ENCODE assay signal across 8 cellular contexts in the genomic region with DNA sequence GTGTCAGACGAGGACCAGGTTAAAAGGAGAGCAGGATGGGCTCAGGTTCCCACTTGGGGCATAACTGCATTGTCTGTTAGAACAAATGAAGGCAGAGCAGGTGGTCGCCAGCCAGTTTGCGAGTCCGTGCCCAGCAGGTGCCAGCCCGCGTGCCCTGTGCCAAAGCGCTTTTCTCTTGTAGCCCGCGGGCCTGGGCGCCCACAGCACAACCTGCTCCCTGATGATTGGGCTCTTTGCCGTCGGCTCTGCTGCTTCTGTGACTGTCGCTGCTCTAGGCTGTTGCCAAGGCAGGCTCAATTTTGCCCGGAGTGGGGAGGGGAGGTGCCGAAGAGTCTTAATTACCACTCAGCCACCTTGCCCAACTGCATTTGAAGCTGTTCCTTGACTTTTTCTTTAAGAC. TPM values are rescaled to one million over a fixed set of nuclear protein-coding genes. Genes with fewer than 3 reads are reported as not detected.
DNase-seq lines count a peak whose midpoint lies in the region; ATAC-seq and TF ChIP-seq lines count a peak whose summit lies in the region.

No MANE protein-coding gene starts in this region.

- WGBS in heart left ventricle, 4 donors = 90 to 97% (median 91%) methylated on average over 15 of the region's 15 CpGs
- WGBS in adrenal gland, 4 donors = 93 to 97% (median 96%) methylated on average over 4 to 15 of the region's 15 CpGs
- WGBS in urinary bladder = 91% methylated on average over 15 of the region's 15 CpGs

- TF ChIP-seq POLR2A in heart left ventricle (IDR thresholded peaks at IDR 0.05) (no peak), adrenal gland (IDR thresholded peaks at IDR 0.05) (no peak)

- H3F3A ChIP-seq in PC-9 (ENCODE audit: insufficient read depth, low read depth) = peaks cover 28% of the 10 kb centered on the region

- no peak overlapping the region for H3K4me2 ChIP-seq in PC-9

- CTCF ChIA-PET in PC-9 (lab: Charles Lee) = interaction anchor here (1.0 kb wide), 1 partner anchor 187 kb away, joined by 4 read pairs; the partner anchor contains the start of gene GPRC5B

- no peak for TF ChIP-seq CTCF in heart left ventricle (IDR thresholded peaks at IDR 0.05)
- TF ChIP-seq CTCF in adrenal gland (IDR thresholded peaks at IDR 0.05) = no peak
- no peak for TF ChIP-seq CTCF in PC-9 (conservative IDR thresholded peaks at IDR 0.05)
- no peak for TF ChIP-seq CTCF in GM20000 (IDR thresholded peaks at IDR 0.05; ENCODE audit: extremely low read depth, missing control alignments)

- DNase-seq in heart left ventricle (no peak), Right ventricle myocardium superior (no peak), adrenal gland (no peak), medulla oblongata (ENCODE audit: extremely low spot score) (peak; percentile 40), PC-9 (no peak), GM20000 (ENCODE audit: low spot score) (no peak), NCI-H146 treated with DMSO at 0.1 percent for 48 hours (lab: John Stamatoyannopoulos, UW; ENCODE audit: unreplicated experiment) (no peak)

- H3K27ac ChIP-seq in heart left ventricle (peak overlapping the region; percentile 44 to 92 (median 82)), adrenal gland (peak overlapping the region in 3 of 5 donors; percentile 38 to 61 (median 57)), urinary bladder (ENCODE audit: low read depth) (peak overlapping the region; percentile 32), PC-9 (no peak overlapping the region)

- intact Hi-C loops in heart left ventricle (cut with DNase I) (loop anchor here in 5 of 10 donors (5.0 to 10.0 kb wide), 5 partner anchors 55 to 188 kb away; partner anchors contain the start of gene GPRC5B (in 2 of the 5)), Right ventricle myocardium superior (cut with DNase I) (no loop called here), adrenal gland (cut with DNase I) (no loop called here), PC-9 (cut with micrococcal nuclease; ENCODE audit: unreplicated experiment) (loop anchor here (1.0 kb wide), 1 partner anchor 92 kb away; no protein-coding TSS in a partner anchor)

- peaks cover 18 to 59% (median 44%) of the 10 kb centered on the region in 12 donors for H3K4me1 ChIP-seq in heart left ventricle
- peaks cover 47 to 54% of the 10 kb centered on the region in 2 donors for H3K4me1 ChIP-seq in adrenal gland (replicated peaks in 1 of 2)
- H3K4me1 ChIP-seq in urinary bladder (ENCODE audit: insufficient read depth) = no peaks in the 10 kb centered on the region
- H3K4me1 ChIP-seq in PC-9 (replicated peaks; ENCODE audit: insufficient read depth) = peaks cover 22% of the 10 kb centered on the region

- no peaks in the 10 kb centered on the region for H4K20me1 ChIP-seq in PC-9 (ENCODE audit: insufficient read depth)

- no TSS peak for BruUV-seq in PC-9 (replicated peaks; lab: Mats Ljungman, UMichigan)

- H3K27me3 ChIP-seq in heart left ventricle (no peaks in the 10 kb centered on the region), adrenal gland (no peaks in the 10 kb centered on the region), PC-9 (ENCODE audit: insufficient read depth, low read depth) (no peaks in the 10 kb centered on the region)

- POLR2A ChIA-PET in PC-9 (lab: Charles Lee; ENCODE audit: unreplicated experiment) = interaction anchor here (1.1 kb wide), 1 partner anchor 108 kb away, joined by 3 read pairs; no protein-coding TSS in a partner anchor

- H3K9me2 ChIP-seq in PC-9 (ENCODE audit: insufficient read depth) = no peaks in the 10 kb centered on the region

- peak in 1 of 4 donors; percentile 8 for ATAC-seq in heart left ventricle
- no peak for ATAC-seq in Right ventricle myocardium superior (ENCODE audit: poor library complexity)

- no peak overlapping the region for H3K4me3 ChIP-seq in heart left ventricle
- no peak overlapping the region for H3K4me3 ChIP-seq in adrenal gland
- no peak overlapping the region for H3K4me3 ChIP-seq in urinary bladder (ENCODE audit: low read depth, low read length)
- no peak overlapping the region for H3K4me3 ChIP-seq in PC-9

- no peaks in the 10 kb centered on the region for H3K9me3 ChIP-seq in heart left ventricle
- H3K9me3 ChIP-seq in adrenal gland (replicated peaks in 1 of 3) = no peaks in the 10 kb centered on the region
- H3K9me3 ChIP-seq in PC-9 (ENCODE audit: insufficient read depth, low read depth) = peaks cover 15% of the 10 kb centered on the region; the same call in 1 of the 2 replicates

- H2AFZ ChIP-seq in PC-9 = no peak overlapping the region

- H3K79me2 ChIP-seq in PC-9 (ENCODE audit: low read depth) = 0 out of 2 replicates have a peak, but pooled peaks cover 8% of the 10 kb centered on the region

- H3K36me3 ChIP-seq in heart left ventricle (peaks cover 0 to 52% (median 24%) of the 10 kb centered on the region in 9 donors), adrenal gland (replicated peaks in 1 of 2) (peaks cover 0 to 21% of the 10 kb centered on the region in 2 donors), urinary bladder (ENCODE audit: insufficient read depth) (no peaks in the 10 kb centered on the region), PC-9 (ENCODE audit: low read depth) (peaks cover 19% of the 10 kb centered on the region)

RNA-seq across cellular contexts. Expression of gene KNOP1, which starts 21.1 kb away (rescaled TPM):
- total RNA-seq in heart left ventricle (10 to 100 TPM in 1 of 9 donors, 1 to 10 TPM in 8; 6.3 to 11.5 (median 7.9) TPM), Right ventricle myocardium superior (6.2 TPM), adrenal gland (10 to 100 TPM in 7 of 8 donors, 1 to 10 TPM in 1; 8.1 to 17.7 (median 11.5) TPM), urinary bladder (9.0 TPM), PC-9 (2021) (60.4 TPM in 2 replicates)
- polyA plus RNA-seq in heart left ventricle (10 to 100 TPM in 1 of 2 donors, 1 to 10 TPM in 1; 9.1 to 12.1 TPM), adrenal gland (10 to 100 TPM; 13.5 to 30.6 (median 26.5) TPM), urinary bladder (11.0 TPM)

RNA-seq across cellular contexts. Expression of gene IQCK, which starts 21.1 kb away (rescaled TPM):
- 10 to 100 TPM in 3 of 9 donors, 1 to 10 TPM in 6; 5.7 to 17.4 (median 9.0) TPM for total RNA-seq in heart left ventricle
- 1 to 10 TPM; 5.6 to 9.6 TPM for polyA plus RNA-seq in heart left ventricle
- 6.5 TPM for total RNA-seq in Right ventricle myocardium superior
- 10 to 100 TPM in 7 of 8 donors, 1 to 10 TPM in 1; 8.2 to 35.2 (median 14.4) TPM for total RNA-seq in adrenal gland
- polyA plus RNA-seq in adrenal gland = 10 to 100 TPM; 14.7 to 18.3 (median 16.7) TPM
- total RNA-seq in urinary bladder = 16.0 TPM
- 8.2 TPM for polyA plus RNA-seq in urinary bladder
- 21.0 and 21.6 TPM in 2 replicates for total RNA-seq in PC-9 (2021)
